8 cellular contexts compared by ENCODE assay signal in genomic region chrX:106898462-106898861, GRCh38.
DNase-seq lines count a peak whose midpoint lies in the region; ATAC-seq and FAIRE-seq lines count a peak whose summit lies in the region.

No MANE protein-coding gene starts in this region.

- no peak overlapping the region for H3K4me3 Mint-ChIP-seq in stimulated activated memory B cell treated with anti-CD40 and anti-IgM and Interleukin-4, amounts not matched to agents 10 μg/mL and 1 μg/mL and 100 μg/mL, for 72 hours

- DNase-seq in activated CD4-positive, alpha-beta T cell treated with anti-CD3 and anti-CD28 coated beads for 48 hours, result peak; percentile 2
- DNase-seq in activated CD4-positive, alpha-beta T cell treated with anti-CD3 and anti-CD28 coated beads, Interleukin-2, amount 50 U/mL, for 1 hour, result no peak
- DNase-seq in HTR-8/SVneo (ENCODE audit: insufficient read length, low spot score), result peak; percentile 10
- DNase-seq in SHP77 treated with DMSO at 0.1 percent for 48 hours (lab: John Stamatoyannopoulos, UW), result peak; percentile 1
- peak; percentile 14 for DNase-seq in germinal center (ENCODE audit: low spot score)
- DNase-seq in OCI-M2 (lab: John Stamatoyannopoulos, UW; ENCODE audit: unreplicated experiment), result no peak

- ATAC-seq in GM21526 (IDR thresholded peaks at IDR 0.05; ENCODE audit: low FRiP score, unreplicated experiment), result peak; percentile 58
- ATAC-seq in stimulated activated memory B cell treated with anti-CD40 and anti-IgM and Interleukin-4, amounts not matched to agents 10 μg/mL and 1 μg/mL and 100 μg/mL, for 72 hours, result peak; percentile 57

- no peaks in the 10 kb centered on the region for H3K36me3 Mint-ChIP-seq in stimulated activated memory B cell treated with anti-CD40 and anti-IgM and Interleukin-4, amounts not matched to agents 10 μg/mL and 1 μg/mL and 100 μg/mL, for 72 hours

- H3K4me1 Mint-ChIP-seq in stimulated activated memory B cell treated with anti-CD40 and anti-IgM and Interleukin-4, amounts not matched to agents 10 μg/mL and 1 μg/mL and 100 μg/mL, for 72 hours, result no peaks in the 10 kb centered on the region

- H3K27me3 Mint-ChIP-seq in stimulated activated memory B cell treated with anti-CD40 and anti-IgM and Interleukin-4, amounts not matched to agents 10 μg/mL and 1 μg/mL and 100 μg/mL, for 72 hours, result peaks cover 1% of the 10 kb centered on the region

- no peaks in the 10 kb centered on the region for H3K9me3 Mint-ChIP-seq in stimulated activated memory B cell treated with anti-CD40 and anti-IgM and Interleukin-4, amounts not matched to agents 10 μg/mL and 1 μg/mL and 100 μg/mL, for 72 hours

- FAIRE-seq in HTR-8/SVneo (lab: Jason Lieb, UNC), result no peak

- H3K27ac Mint-ChIP-seq in stimulated activated memory B cell treated with anti-CD40 and anti-IgM and Interleukin-4, amounts not matched to agents 10 μg/mL and 1 μg/mL and 100 μg/mL, for 72 hours, result no peak overlapping the region

Comparison
In these comparisons a context has a peak if more than half of its experiments do, and no peak if none do; other contexts are left out.
1. DNase-seq: peak in activated CD4-positive, alpha-beta T cell treated with anti-CD3 and anti-CD28 coated beads for 48 hours (single experiment), HTR-8/SVneo (single experiment), SHP77 treated with DMSO at 0.1 percent for 48 hours (single experiment) and germinal center (single experiment); none in activated CD4-positive, alpha-beta T cell treated with anti-CD3 and anti-CD28 coated beads, Interleukin-2, amount 50 U/mL, for 1 hour (single experiment) and OCI-M2 (single experiment).